Comparison of ENCODE assay signal across 3 cellular contexts in the genomic region with DNA sequence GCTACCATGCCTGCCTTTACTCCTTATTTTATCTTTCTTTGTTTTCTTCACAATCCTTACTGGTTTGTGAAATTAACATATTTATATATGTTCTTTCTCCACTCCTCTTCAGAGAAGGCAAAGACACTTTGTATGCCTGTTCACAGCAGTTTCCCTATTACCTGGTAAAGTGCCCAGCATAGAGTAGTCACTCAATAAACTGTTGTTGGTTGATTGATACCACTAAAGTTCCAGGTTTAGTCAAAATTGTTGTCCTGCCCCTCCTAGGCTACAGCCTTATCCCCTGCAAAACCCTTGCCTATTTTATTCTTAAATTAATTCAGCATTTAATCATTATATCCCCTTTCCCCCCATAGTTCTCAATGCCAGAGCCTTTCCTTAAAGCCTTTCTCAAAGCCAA.
"Had no signal": no experiment of that assay in that cellular context is flagged by ENCODE, and none has a peak within 500 bp of the region (broad histone marks: within the 10 kb centered on the region; RNA-seq: fewer than 3 reads in every experiment).

No MANE protein-coding gene starts in this region.

- ATAC-seq: GM12878 had no signal

- DNase-seq: GDM1, GF-D8 had no signal

- H3K4me3 ChIP-seq: GM12878 had no signal
